In genomic region chr22:31148516-31148915, GRCh38 we compare ENCODE assay signal across 1 cellular context.
TF ChIP-seq lines count a peak whose summit lies in the region.

No MANE protein-coding gene starts in this region.

TF ChIP-seq in GM23338, 12 proteins besides CTCF, POLR2A, EP300 and RAD21 (continued from another document):
- TF ChIP-seq, protein P1, sequence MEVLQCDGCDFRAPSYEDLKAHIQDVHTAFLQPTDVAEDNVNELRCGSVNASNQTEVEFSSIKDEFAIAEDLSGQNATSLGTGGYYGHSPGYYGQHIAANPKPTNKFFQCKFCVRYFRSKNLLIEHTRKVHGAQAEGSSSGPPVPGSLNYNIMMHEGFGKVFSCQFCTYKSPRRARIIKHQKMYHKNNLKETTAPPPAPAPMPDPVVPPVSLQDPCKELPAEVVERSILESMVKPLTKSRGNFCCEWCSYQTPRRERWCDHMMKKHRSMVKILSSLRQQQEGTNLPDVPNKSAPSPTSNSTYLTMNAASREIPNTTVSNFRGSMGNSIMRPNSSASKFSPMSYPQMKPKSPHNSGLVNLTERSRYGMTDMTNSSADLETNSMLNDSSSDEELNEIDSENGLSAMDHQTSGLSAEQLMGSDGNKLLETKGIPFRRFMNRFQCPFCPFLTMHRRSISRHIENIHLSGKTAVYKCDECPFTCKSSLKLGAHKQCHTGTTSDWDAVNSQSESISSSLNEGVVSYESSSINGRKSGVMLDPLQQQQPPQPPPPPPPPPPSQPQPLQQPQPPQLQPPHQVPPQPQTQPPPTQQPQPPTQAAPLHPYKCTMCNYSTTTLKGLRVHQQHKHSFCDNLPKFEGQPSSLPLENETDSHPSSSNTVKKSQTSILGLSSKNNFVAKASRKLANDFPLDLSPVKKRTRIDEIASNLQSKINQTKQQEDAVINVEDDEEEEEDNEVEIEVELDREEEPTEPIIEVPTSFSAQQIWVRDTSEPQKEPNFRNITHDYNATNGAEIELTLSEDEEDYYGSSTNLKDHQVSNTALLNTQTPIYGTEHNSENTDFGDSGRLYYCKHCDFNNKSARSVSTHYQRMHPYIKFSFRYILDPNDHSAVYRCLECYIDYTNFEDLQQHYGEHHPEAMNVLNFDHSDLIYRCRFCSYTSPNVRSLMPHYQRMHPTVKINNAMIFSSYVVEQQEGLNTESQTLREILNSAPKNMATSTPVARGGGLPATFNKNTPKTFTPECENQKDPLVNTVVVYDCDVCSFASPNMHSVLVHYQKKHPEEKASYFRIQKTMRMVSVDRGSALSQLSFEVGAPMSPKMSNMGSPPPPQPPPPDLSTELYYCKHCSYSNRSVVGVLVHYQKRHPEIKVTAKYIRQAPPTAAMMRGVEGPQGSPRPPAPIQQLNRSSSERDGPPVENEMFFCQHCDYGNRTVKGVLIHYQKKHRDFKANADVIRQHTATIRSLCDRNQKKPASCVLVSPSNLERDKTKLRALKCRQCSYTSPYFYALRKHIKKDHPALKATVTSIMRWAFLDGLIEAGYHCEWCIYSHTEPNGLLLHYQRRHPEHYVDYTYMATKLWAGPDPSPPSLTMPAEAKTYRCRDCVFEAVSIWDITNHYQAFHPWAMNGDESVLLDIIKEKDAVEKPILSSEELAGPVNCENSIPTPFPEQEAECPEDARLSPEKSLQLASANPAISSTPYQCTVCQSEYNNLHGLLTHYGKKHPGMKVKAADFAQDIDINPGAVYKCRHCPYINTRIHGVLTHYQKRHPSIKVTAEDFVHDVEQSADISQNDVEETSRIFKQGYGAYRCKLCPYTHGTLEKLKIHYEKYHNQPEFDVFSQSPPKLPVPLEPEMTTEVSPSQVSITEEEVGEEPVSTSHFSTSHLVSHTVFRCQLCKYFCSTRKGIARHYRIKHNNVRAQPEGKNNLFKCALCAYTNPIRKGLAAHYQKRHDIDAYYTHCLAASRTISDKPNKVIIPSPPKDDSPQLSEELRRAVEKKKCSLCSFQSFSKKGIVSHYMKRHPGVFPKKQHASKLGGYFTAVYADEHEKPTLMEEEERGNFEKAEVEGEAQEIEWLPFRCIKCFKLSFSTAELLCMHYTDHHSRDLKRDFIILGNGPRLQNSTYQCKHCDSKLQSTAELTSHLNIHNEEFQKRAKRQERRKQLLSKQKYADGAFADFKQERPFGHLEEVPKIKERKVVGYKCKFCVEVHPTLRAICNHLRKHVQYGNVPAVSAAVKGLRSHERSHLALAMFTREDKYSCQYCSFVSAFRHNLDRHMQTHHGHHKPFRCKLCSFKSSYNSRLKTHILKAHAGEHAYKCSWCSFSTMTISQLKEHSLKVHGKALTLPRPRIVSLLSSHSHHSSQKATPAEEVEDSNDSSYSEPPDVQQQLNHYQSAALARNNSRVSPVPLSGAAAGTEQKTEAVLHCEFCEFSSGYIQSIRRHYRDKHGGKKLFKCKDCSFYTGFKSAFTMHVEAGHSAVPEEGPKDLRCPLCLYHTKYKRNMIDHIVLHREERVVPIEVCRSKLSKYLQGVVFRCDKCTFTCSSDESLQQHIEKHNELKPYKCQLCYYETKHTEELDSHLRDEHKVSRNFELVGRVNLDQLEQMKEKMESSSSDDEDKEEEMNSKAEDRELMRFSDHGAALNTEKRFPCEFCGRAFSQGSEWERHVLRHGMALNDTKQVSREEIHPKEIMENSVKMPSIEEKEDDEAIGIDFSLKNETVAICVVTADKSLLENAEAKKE (CRISPR knock-in tag; IDR thresholded peaks at IDR 0.05): no peak
- TF ChIP-seq ZNF114 (CRISPR knock-in tag; IDR thresholded peaks at IDR 0.05): no peak
